Comparison of ENCODE assay signal across 1 cellular context in genomic region chr16:9095171-9095570, GRCh38.
TF ChIP-seq lines count a peak whose summit lies in the region.

No MANE protein-coding gene starts in this region.

TF ChIP-seq in WTC11, 78 proteins besides CTCF, POLR2A, EP300 and RAD21 (continued from another document):
- no peak for TF ChIP-seq ZNF532 (CRISPR knock-in tag; IDR thresholded peaks at IDR 0.05; ENCODE audit: borderline replicate concordance)
